In the genomic region with DNA sequence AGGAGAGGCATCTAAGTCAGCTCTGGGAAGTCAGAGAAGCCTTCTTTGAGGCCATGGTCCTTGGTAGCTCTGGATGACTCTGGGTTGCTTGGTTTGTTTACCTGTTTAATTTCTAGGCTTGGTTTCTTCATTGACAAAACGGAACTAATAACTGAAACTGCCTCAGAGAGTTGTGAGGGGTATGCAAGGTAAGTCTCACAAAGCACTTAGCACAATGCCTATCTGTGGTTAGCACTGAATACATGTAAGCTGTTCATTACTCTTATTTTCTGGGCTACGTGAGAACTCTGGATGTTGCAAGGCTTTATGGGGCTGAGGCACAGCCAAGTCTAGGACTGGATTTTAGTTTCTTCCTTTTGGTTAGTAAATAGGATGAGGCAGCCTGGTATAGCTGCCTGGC, we compare ENCODE assay signal across 20 cellular contexts.
"Had no signal": no experiment of that assay in that cellular context is flagged by ENCODE, and none has a peak within 500 bp of the region (broad histone marks: within the 10 kb centered on the region; RNA-seq: fewer than 3 reads in every experiment).

No MANE protein-coding gene starts in this region.

- H3K27me3 ChIP-seq: esophagus squamous epithelium, gastroesophageal sphincter, pancreas, testis, transverse colon had no signal

- H3K36me3 ChIP-seq: esophagus squamous epithelium, gastroesophageal sphincter, left ventricle myocardium inferior, lower lobe of right lung, pancreas, transverse colon had no signal

- H3K27ac ChIP-seq: esophagus squamous epithelium, gastroesophageal sphincter, left ventricle myocardium inferior, lower lobe of right lung, pancreas, testis, transverse colon had no signal

- H3K4me3 ChIP-seq: esophagus squamous epithelium, gastroesophageal sphincter, left ventricle myocardium inferior, lower lobe of right lung, pancreas, testis, transverse colon had no signal

- H3K4me3 Mint-ChIP-seq: effector memory CD8-positive, alpha-beta T cell; memory B cell; mesothelial cell of epicardium; natural killer cell treated with Interleukin-12 subunit alpha and Interleukin-12 subunit beta and Interleukin-15 and Interleukin-18, amount 100 ng/mL, for 72 hours had no signal

- H3K9me3 ChIP-seq: esophagus squamous epithelium, gastroesophageal sphincter, left ventricle myocardium inferior, lower lobe of right lung, pancreas, testis, transverse colon had no signal

- H3K36me3 Mint-ChIP-seq: memory B cell; mesothelial cell of epicardium; natural killer cell treated with Interleukin-12 subunit alpha and Interleukin-12 subunit beta and Interleukin-15 and Interleukin-18, amount 100 ng/mL, for 72 hours had no signal

- H3K27ac Mint-ChIP-seq: effector memory CD8-positive, alpha-beta T cell; memory B cell; mesothelial cell of epicardium; natural killer cell treated with Interleukin-12 subunit alpha and Interleukin-12 subunit beta and Interleukin-15 and Interleukin-18, amount 100 ng/mL, for 72 hours; progenitor cell of endocrine pancreas had no signal

- H3K4me1 ChIP-seq: esophagus squamous epithelium, gastroesophageal sphincter, left ventricle myocardium inferior, lower lobe of right lung, pancreas, testis, transverse colon had no signal

- DNase-seq: effector memory CD8-positive, alpha-beta T cell; esophagus squamous epithelium; foreskin fibroblast; glutamatergic neuron; islet precursor cell; left ventricle myocardium inferior; lower lobe of right lung; pancreas; right cardiac atrium; small intestine; stimulated activated CD4-positive, alpha-beta T cell treated with anti-CD3 and anti-CD28 coated beads, Interleukin-12 subunit alpha, Interleukin-12 subunit beta, amount 100 ng/mL, for 4 hours; stimulated activated CD4-positive, alpha-beta T cell treated with anti-CD3 and anti-CD28 coated beads, Interleukin-2, amount 100 ng/mL, for 48 hours; stimulated activated naive CD4-positive, alpha-beta T cell treated with Interleukin-2 at 50 U/mL for 16 hours; testis; transverse colon had no signal

- ATAC-seq: effector memory CD8-positive, alpha-beta T cell; gastroesophageal sphincter; lower lobe of right lung; natural killer cell treated with Interleukin-12 subunit alpha and Interleukin-12 subunit beta and Interleukin-15 and Interleukin-18, amount 100 ng/mL, for 72 hours; pancreas had no signal

- H3K9me3 Mint-ChIP-seq: effector memory CD8-positive, alpha-beta T cell; mesothelial cell of epicardium; natural killer cell treated with Interleukin-12 subunit alpha and Interleukin-12 subunit beta and Interleukin-15 and Interleukin-18, amount 100 ng/mL, for 72 hours had no signal

- H3K4me1 Mint-ChIP-seq: memory B cell, mesothelial cell of epicardium had no signal
